In the genomic region with DNA sequence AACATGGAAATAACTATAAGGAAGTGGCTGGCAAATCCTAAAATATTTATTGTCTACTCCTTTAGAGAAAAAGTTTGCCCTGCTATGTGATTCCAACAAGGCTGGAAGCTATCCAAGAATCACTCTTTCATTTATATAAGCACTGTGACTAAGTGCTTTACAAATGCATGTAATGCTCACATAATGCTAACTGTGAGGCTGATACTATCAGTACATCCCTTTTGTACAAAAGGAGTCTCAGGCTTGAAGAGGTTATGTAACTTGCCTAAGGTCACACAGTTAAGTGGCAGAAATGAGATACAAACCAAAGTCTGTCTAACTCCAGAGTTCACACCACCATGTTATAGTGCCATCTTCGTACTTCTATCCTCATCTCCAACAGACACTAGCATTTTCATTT, we compare ENCODE assay signal across 14 cellular contexts. TPM values are rescaled to one million over a fixed set of nuclear protein-coding genes. Genes with fewer than 3 reads are reported as not detected.
DNase-seq lines count a peak whose midpoint lies in the region; ATAC-seq, FAIRE-seq and TF ChIP-seq lines count a peak whose summit lies in the region.
"Had no signal": no experiment of that assay in that cellular context is flagged by ENCODE, and none has a peak within 500 bp of the region (broad histone marks: within the 10 kb centered on the region; RNA-seq: fewer than 3 reads in every experiment).

No MANE protein-coding gene starts in this region.

- WGBS in thyroid gland, 2 donors, result 97 to 100% methylated on average over 1 of the region's 1 CpG

- POLR2A ChIA-PET in MCF 10A (lab: Yijun Ruan, JAX), result interaction anchor here (0.6 to 1.8 kb wide), 2 partner anchors 17 to 27 kb away, joined by 3 to 6 read pairs; a partner anchor contains a TSS

- intact Hi-C loops in MCF 10A (cut with micrococcal nuclease), result no loop called here
- intact Hi-C loops in breast epithelium (cut with DNase I; ENCODE audit: low total_unique reads), result no loop called here
- intact Hi-C loops in kidney (cut with DNase I), result no loop called here
- intact Hi-C loops in thyroid gland (cut with DNase I), result no loop called here

- H3K27me3 ChIP-seq in breast epithelium (no peaks in the 10 kb centered on the region), thyroid gland (no peaks in the 10 kb centered on the region)
- H3K27me3 ChIP-seq: BLaER1 treated with 17β-estradiol and CSF1 and Interleukin-3, amounts not matched to agents 10 nM and 100 nM had no signal

- CTCF ChIA-PET in MCF 10A (lab: Yijun Ruan, JAX), result interaction anchor here (0.6 to 1.4 kb wide), 4 partner anchors 10 to 691 kb away, joined by 3 to 6 read pairs (median 4); no protein-coding TSS in a partner anchor

- no peak for FAIRE-seq in kidney (lab: Jason Lieb, UNC)

- no peak overlapping the region for H3K27ac Mint-ChIP-seq in MCF 10A (ENCODE audit: low read depth, unreplicated experiment)
- H3K27ac Mint-ChIP-seq: natural killer cell had no signal

- ATAC-seq in GM18520 (IDR thresholded peaks at IDR 0.05; ENCODE audit: unreplicated experiment) (no peak), HG02852 (IDR thresholded peaks at IDR 0.05; ENCODE audit: unreplicated experiment) (no peak)
- ATAC-seq: activated CD4-positive, CD25-positive, alpha-beta regulatory T cell treated with anti-CD3 and anti-CD28 coated beads, Interleukin-2, amount 50 U/mL, for 24 hours; natural killer cell had no signal

- TF ChIP-seq CTCF in MCF 10A (IDR thresholded peaks at IDR 0.05; ENCODE audit: unreplicated experiment) (no peak), breast epithelium (IDR thresholded peaks at IDR 0.05) (no peak), fibroblast of the aortic adventitia (IDR thresholded peaks at IDR 0.05; ENCODE audit: insufficient read depth, low read length) (no peak), kidney (IDR thresholded peaks at IDR 0.05; ENCODE audit: borderline replicate concordance, extremely low read depth, insufficient read depth) (no peak), thyroid gland (IDR thresholded peaks at IDR 0.05) (no peak)

- no peak for TF ChIP-seq POLR2A in breast epithelium (IDR thresholded peaks at IDR 0.05)
- TF ChIP-seq POLR2A in thyroid gland (IDR thresholded peaks at IDR 0.05), result no peak

- H3K4me3 ChIP-seq in breast epithelium (no peak overlapping the region), SK-N-MC (no peak overlapping the region), fibroblast of the aortic adventitia (ENCODE audit: low read depth, low read length) (no peak overlapping the region), kidney (ENCODE audit: low read length in 2 of 2) (no peak overlapping the region), thyroid gland (replicated peaks in 1 of 3) (no peak overlapping the region)
- H3K4me3 ChIP-seq: BLaER1 treated with 17β-estradiol and CSF1 and Interleukin-3, amounts not matched to agents 10 nM and 100 nM; coronary artery had no signal

- no peak overlapping the region for H3K27ac ChIP-seq in breast epithelium
- 0 out of 2 replicates have a peak overlapping the region, but pooled peaks have one; percentile 22 for H3K27ac ChIP-seq in SK-N-MC
- H3K27ac ChIP-seq in kidney (ENCODE audit: low read depth in 2 of 2, low read length in 2 of 2), result no peak overlapping the region
- no peak overlapping the region for H3K27ac ChIP-seq in thyroid gland
- H3K27ac ChIP-seq: BLaER1 treated with 17β-estradiol and CSF1 and Interleukin-3, amounts not matched to agents 10 nM and 100 nM; coronary artery had no signal

- peak overlapping the region; percentile 2 for H3K9ac ChIP-seq in SK-N-MC (ENCODE audit: insufficient read length)
- H3K9ac ChIP-seq in kidney (ENCODE audit: low read length in 2 of 2), result no peak overlapping the region
- H3K9ac ChIP-seq: BLaER1 treated with 17β-estradiol and CSF1 and Interleukin-3, amounts not matched to agents 10 nM and 100 nM had no signal

- no peaks in the 10 kb centered on the region for H3K27me3 Mint-ChIP-seq in MCF 10A (ENCODE audit: insufficient read depth, unreplicated experiment)

- H3K36me3 Mint-ChIP-seq in MCF 10A (ENCODE audit: insufficient read depth, unreplicated experiment), result peaks cover 66% of the 10 kb centered on the region

- BruUV-seq in MCF 10A (replicated peaks; lab: Mats Ljungman, UMichigan), result no TSS peak

- H3K4me1 Mint-ChIP-seq in MCF 10A (ENCODE audit: insufficient read depth, unreplicated experiment), result peaks cover 6% of the 10 kb centered on the region

- H3K9me3 ChIP-seq in breast epithelium (no peaks in the 10 kb centered on the region), SK-N-MC (ENCODE audit: low read depth, low read length) (no peaks in the 10 kb centered on the region), kidney (ENCODE audit: control insufficient read depth in 1 of 2, low read length in 2 of 2) (no peaks in the 10 kb centered on the region), thyroid gland (no peaks in the 10 kb centered on the region)

- H3K4me3 Mint-ChIP-seq in MCF 10A (ENCODE audit: unreplicated experiment), result no peak overlapping the region
- H3K4me3 Mint-ChIP-seq: natural killer cell had no signal

- H3K36me3 ChIP-seq in breast epithelium (peaks cover 12% of the 10 kb centered on the region), SK-N-MC (ENCODE audit: insufficient read depth, low read length) (peaks cover 90% of the 10 kb centered on the region), kidney (ENCODE audit: control insufficient read depth in 1 of 2, insufficient read depth in 2 of 2, low read length in 2 of 2) (peaks cover 14 to 16% of the 10 kb centered on the region in 2 donors), thyroid gland (peaks cover 6 to 13% of the 10 kb centered on the region in 2 donors)

- DNase-seq in MCF 10A (ENCODE audit: unreplicated experiment) (peak; percentile 73), breast epithelium (ENCODE audit: low spot score in 2 of 2) (no peak), SK-N-MC (ENCODE audit: low read depth, low spot score) (peak; percentile 57), fibroblast of the aortic adventitia (ENCODE audit: low read depth) (peak; percentile 88), kidney (no peak), thyroid gland (no peak)
- DNase-seq: natural killer cell; NCI-H1930; stimulated activated CD4-positive, alpha-beta T cell treated with anti-CD3 and anti-CD28 coated beads, Interleukin-2, amount 100 ng/mL, for 24 hours had no signal

- H3K4me1 ChIP-seq in breast epithelium (no peaks in the 10 kb centered on the region), kidney (ENCODE audit: control insufficient read depth in 1 of 2, insufficient read depth in 1 of 2, low read depth in 1 of 2, low read length in 2 of 2) (no peaks in the 10 kb centered on the region), thyroid gland (no peaks in the 10 kb centered on the region)
- H3K4me1 ChIP-seq: BLaER1 treated with 17β-estradiol and CSF1 and Interleukin-3, amounts not matched to agents 10 nM and 100 nM had no signal

- no peaks in the 10 kb centered on the region for H3K9me3 Mint-ChIP-seq in MCF 10A (ENCODE audit: unreplicated experiment)
- H3K9me3 Mint-ChIP-seq: natural killer cell had no signal

RNA-seq across cellular contexts. Expression of a gene that starts 17.0 kb away (rescaled TPM):
- total RNA-seq in MCF 10A (2022) (27.4 and 27.7 TPM in 2 replicates), breast epithelium (10 to 100 TPM; 33.4 to 58.1 (median 38.7) TPM), fibroblast of the aortic adventitia (ENCODE audit: low replicate concordance) (40.9 and 60.3 TPM in 2 replicates), kidney (15.2 TPM), thyroid gland (10 to 100 TPM; 25.5 to 46.7 (median 29.4) TPM)
- polyA plus RNA-seq in kidney (ENCODE audit: insufficient read depth, low read depth, low replicate concordance), result 4.8 TPM

Comparison
In these comparisons a context has a peak if more than half of its experiments do, and no peak if none do; other contexts are left out.
1. DNase-seq: peak in MCF 10A (single experiment), SK-N-MC (single experiment) and fibroblast of the aortic adventitia (single experiment); none in breast epithelium (0 of 2), kidney (single experiment) and thyroid gland (0 of 2).